1 cellular context compared by ENCODE assay signal in the genomic region with DNA sequence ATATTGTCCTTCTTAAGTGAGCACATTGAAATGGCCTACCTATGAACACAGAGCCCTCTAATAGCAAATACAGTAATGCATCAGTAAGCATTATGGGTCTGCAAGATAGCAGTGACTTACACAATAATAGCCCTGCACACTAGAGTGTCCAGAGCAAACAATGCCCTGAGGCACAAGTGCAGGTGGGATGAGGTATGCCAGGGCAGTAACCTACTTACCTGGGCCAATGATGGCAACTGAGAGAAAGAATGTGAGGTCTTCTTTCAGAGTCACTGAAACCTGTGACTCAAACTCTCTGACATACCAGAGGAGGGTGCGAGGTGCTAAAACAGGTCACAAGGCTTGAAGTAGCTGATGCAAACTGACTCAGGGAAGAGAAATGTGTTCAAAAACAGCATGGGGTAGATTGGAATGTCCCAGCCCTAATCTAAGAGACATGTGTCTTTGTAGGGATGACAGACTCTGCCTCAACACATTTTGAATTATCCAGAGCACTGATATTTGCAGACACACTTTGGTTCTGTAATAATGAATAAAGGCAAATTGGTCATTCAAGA.
TF ChIP-seq lines count a peak whose summit lies in the region.

No MANE protein-coding gene starts in this region.

TF ChIP-seq in K562, 482 proteins besides CTCF, POLR2A, EP300 and RAD21 (continued from another document):
- TF ChIP-seq, protein P1, sequence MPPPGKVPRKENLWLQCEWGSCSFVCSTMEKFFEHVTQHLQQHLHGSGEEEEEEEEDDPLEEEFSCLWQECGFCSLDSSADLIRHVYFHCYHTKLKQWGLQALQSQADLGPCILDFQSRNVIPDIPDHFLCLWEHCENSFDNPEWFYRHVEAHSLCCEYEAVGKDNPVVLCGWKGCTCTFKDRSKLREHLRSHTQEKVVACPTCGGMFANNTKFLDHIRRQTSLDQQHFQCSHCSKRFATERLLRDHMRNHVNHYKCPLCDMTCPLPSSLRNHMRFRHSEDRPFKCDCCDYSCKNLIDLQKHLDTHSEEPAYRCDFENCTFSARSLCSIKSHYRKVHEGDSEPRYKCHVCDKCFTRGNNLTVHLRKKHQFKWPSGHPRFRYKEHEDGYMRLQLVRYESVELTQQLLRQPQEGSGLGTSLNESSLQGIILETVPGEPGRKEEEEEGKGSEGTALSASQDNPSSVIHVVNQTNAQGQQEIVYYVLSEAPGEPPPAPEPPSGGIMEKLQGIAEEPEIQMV (tag; conservative IDR thresholded peaks at IDR 0.05; ENCODE audit: low read depth), result no peak
- TF ChIP-seq HDAC3 (IDR thresholded peaks at IDR 0.05; ENCODE audit: borderline replicate concordance, partially characterized antibody) (no peak), CTBP1 (IDR thresholded peaks at IDR 0.05; ENCODE audit: borderline replicate concordance) (peak; percentile 35; the same call in 1 of the 2 replicates), ZNF239 (CRISPR knock-in tag; IDR thresholded peaks at IDR 0.05) (no peak), RUNX1 (IDR thresholded peaks at IDR 0.05; ENCODE audit: low read depth) (no peak), ZNF75A (CRISPR knock-in tag; IDR thresholded peaks at IDR 0.05) (no peak), SLC30A9 (CRISPR knock-in tag; IDR thresholded peaks at IDR 0.05) (no peak), JUND (IDR thresholded peaks at IDR 0.05; ENCODE audit: borderline replicate concordance, low read depth, low read length) (peak; percentile 53; the same call in 1 of the 2 replicates), JUND (tag; IDR thresholded peaks at IDR 0.05; ENCODE audit: borderline replicate concordance, low read depth, low read length) (no peak), RBFOX2 (IDR thresholded peaks at IDR 0.05; ENCODE audit: low read depth, low read length) (no peak), MEIS2 (IDR thresholded peaks at IDR 0.05; ENCODE audit: partially characterized antibody) (no peak), KDM5B (IDR thresholded peaks at IDR 0.05; ENCODE audit: insufficient replicate concordance, low read depth, low read length) (no peak), ERF (CRISPR knock-in tag; IDR thresholded peaks at IDR 0.05) (no peak), TSC22D4 (tag; IDR thresholded peaks at IDR 0.05) (no peak), ZNF589 (CRISPR knock-in tag; IDR thresholded peaks at IDR 0.05; ENCODE audit: low read depth) (peak; percentile 97), HIVEP1 (CRISPR knock-in tag; IDR thresholded peaks at IDR 0.05) (no peak), ZNF384 (IDR thresholded peaks at IDR 0.05; ENCODE audit: low read depth, low read length) (no peak), KLF1 (tag; IDR thresholded peaks at IDR 0.05) (0 out of 2 replicates have a peak, but pooled peaks have one; percentile 26), ZKSCAN8 (CRISPR knock-in tag; IDR thresholded peaks at IDR 0.05) (0 out of 2 replicates have a peak, but pooled peaks have one; percentile 66), ZBTB7A (IDR thresholded peaks at IDR 0.05; ENCODE audit: borderline replicate concordance, control insufficient read depth, low read depth, low read length) (no peak), ZEB2 (IDR thresholded peaks at IDR 0.05) (peak; percentile 60; the same call in 1 of the 2 replicates), HCFC1 (IDR thresholded peaks at IDR 0.05; ENCODE audit: low read depth, low read length) (no peak), GATAD2A (IDR thresholded peaks at IDR 0.05) (no peak)
- TF ChIP-seq, protein P2, sequence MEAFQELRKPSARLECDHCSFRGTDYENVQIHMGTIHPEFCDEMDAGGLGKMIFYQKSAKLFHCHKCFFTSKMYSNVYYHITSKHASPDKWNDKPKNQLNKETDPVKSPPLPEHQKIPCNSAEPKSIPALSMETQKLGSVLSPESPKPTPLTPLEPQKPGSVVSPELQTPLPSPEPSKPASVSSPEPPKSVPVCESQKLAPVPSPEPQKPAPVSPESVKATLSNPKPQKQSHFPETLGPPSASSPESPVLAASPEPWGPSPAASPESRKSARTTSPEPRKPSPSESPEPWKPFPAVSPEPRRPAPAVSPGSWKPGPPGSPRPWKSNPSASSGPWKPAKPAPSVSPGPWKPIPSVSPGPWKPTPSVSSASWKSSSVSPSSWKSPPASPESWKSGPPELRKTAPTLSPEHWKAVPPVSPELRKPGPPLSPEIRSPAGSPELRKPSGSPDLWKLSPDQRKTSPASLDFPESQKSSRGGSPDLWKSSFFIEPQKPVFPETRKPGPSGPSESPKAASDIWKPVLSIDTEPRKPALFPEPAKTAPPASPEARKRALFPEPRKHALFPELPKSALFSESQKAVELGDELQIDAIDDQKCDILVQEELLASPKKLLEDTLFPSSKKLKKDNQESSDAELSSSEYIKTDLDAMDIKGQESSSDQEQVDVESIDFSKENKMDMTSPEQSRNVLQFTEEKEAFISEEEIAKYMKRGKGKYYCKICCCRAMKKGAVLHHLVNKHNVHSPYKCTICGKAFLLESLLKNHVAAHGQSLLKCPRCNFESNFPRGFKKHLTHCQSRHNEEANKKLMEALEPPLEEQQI (IDR thresholded peaks at IDR 0.05), result no peak
- TF ChIP-seq, protein P3, sequence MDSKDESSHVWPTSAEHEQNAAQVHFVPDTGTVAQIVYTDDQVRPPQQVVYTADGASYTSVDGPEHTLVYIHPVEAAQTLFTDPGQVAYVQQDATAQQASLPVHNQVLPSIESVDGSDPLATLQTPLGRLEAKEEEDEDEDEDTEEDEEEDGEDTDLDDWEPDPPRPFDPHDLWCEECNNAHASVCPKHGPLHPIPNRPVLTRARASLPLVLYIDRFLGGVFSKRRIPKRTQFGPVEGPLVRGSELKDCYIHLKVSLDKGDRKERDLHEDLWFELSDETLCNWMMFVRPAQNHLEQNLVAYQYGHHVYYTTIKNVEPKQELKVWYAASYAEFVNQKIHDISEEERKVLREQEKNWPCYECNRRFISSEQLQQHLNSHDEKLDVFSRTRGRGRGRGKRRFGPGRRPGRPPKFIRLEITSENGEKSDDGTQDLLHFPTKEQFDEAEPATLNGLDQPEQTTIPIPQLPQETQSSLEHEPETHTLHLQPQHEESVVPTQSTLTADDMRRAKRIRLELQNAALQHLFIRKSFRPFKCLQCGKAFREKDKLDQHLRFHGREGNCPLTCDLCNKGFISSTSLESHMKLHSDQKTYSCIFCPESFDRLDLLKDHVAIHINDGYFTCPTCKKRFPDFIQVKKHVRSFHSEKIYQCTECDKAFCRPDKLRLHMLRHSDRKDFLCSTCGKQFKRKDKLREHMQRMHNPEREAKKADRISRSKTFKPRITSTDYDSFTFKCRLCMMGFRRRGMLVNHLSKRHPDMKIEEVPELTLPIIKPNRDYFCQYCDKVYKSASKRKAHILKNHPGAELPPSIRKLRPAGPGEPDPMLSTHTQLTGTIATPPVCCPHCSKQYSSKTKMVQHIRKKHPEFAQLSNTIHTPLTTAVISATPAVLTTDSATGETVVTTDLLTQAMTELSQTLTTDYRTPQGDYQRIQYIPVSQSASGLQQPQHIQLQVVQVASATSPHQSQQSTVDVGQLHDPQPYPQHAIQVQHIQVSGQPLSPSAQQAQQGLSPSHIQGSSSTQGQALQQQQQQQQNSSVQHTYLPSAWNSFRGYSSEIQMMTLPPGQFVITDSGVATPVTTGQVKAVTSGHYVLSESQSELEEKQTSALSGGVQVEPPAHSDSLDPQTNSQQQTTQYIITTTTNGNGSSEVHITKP (IDR thresholded peaks at IDR 0.05; ENCODE audit: partially characterized antibody), result no peak
- TF ChIP-seq, protein P4, sequence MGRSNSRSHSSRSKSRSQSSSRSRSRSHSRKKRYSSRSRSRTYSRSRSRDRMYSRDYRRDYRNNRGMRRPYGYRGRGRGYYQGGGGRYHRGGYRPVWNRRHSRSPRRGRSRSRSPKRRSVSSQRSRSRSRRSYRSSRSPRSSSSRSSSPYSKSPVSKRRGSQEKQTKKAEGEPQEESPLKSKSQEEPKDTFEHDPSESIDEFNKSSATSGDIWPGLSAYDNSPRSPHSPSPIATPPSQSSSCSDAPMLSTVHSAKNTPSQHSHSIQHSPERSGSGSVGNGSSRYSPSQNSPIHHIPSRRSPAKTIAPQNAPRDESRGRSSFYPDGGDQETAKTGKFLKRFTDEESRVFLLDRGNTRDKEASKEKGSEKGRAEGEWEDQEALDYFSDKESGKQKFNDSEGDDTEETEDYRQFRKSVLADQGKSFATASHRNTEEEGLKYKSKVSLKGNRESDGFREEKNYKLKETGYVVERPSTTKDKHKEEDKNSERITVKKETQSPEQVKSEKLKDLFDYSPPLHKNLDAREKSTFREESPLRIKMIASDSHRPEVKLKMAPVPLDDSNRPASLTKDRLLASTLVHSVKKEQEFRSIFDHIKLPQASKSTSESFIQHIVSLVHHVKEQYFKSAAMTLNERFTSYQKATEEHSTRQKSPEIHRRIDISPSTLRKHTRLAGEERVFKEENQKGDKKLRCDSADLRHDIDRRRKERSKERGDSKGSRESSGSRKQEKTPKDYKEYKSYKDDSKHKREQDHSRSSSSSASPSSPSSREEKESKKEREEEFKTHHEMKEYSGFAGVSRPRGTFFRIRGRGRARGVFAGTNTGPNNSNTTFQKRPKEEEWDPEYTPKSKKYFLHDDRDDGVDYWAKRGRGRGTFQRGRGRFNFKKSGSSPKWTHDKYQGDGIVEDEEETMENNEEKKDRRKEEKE (IDR thresholded peaks at IDR 0.05; ENCODE audit: borderline replicate concordance in 1 of 2, control insufficient read depth in 1 of 2, low read depth in 2 of 2, low read length in 1 of 2), result no peak
- TF ChIP-seq, protein P5, sequence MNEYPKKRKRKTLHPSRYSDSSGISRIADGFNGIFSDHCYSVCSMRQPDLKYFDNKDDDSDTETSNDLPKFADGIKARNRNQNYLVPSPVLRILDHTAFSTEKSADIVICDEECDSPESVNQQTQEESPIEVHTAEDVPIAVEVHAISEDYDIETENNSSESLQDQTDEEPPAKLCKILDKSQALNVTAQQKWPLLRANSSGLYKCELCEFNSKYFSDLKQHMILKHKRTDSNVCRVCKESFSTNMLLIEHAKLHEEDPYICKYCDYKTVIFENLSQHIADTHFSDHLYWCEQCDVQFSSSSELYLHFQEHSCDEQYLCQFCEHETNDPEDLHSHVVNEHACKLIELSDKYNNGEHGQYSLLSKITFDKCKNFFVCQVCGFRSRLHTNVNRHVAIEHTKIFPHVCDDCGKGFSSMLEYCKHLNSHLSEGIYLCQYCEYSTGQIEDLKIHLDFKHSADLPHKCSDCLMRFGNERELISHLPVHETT (CRISPR knock-in tag; conservative IDR thresholded peaks at IDR 0.05 in 1 of 2, IDR thresholded peaks at IDR 0.05 in 1 of 2), result no peak
- TF ChIP-seq, protein P6, sequence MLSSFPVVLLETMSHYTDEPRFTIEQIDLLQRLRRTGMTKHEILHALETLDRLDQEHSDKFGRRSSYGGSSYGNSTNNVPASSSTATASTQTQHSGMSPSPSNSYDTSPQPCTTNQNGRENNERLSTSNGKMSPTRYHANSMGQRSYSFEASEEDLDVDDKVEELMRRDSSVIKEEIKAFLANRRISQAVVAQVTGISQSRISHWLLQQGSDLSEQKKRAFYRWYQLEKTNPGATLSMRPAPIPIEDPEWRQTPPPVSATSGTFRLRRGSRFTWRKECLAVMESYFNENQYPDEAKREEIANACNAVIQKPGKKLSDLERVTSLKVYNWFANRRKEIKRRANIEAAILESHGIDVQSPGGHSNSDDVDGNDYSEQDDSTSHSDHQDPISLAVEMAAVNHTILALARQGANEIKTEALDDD (IDR thresholded peaks at IDR 0.05), result no peak
- TF ChIP-seq, protein P7, sequence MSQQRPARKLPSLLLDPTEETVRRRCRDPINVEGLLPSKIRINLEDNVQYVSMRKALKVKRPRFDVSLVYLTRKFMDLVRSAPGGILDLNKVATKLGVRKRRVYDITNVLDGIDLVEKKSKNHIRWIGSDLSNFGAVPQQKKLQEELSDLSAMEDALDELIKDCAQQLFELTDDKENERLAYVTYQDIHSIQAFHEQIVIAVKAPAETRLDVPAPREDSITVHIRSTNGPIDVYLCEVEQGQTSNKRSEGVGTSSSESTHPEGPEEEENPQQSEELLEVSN (IDR thresholded peaks at IDR 0.05; ENCODE audit: borderline replicate concordance in 1 of 2, extremely low read depth in 1 of 2, insufficient read depth in 1 of 2, insufficient read length in 1 of 2, low read depth in 1 of 2, low read length in 1 of 2, poor library complexity in 1 of 2, severe bottlenecking in 1 of 2), result no peak
- TF ChIP-seq, protein P8, sequence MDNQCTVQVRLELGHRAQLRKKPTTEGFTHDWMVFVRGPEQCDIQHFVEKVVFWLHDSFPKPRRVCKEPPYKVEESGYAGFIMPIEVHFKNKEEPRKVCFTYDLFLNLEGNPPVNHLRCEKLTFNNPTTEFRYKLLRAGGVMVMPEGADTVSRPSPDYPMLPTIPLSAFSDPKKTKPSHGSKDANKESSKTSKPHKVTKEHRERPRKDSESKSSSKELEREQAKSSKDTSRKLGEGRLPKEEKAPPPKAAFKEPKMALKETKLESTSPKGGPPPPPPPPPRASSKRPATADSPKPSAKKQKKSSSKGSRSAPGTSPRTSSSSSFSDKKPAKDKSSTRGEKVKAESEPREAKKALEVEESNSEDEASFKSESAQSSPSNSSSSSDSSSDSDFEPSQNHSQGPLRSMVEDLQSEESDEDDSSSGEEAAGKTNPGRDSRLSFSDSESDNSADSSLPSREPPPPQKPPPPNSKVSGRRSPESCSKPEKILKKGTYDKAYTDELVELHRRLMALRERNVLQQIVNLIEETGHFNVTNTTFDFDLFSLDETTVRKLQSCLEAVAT (IDR thresholded peaks at IDR 0.05), result no peak
